ENCODE assay signal across 8 cellular contexts in genomic region chr15:72782993-72783562, GRCh38. TPM values are rescaled to one million over a fixed set of nuclear protein-coding genes. Genes with fewer than 3 reads are reported as not detected.
DNase-seq lines count a peak whose midpoint lies in the region; ATAC-seq and TF ChIP-seq lines count a peak whose summit lies in the region.

No MANE protein-coding gene starts in this region.

- ATAC-seq in GM19025 (IDR thresholded peaks at IDR 0.05; ENCODE audit: low read depth, unreplicated experiment) (peak; percentile 26), HG03108 (IDR thresholded peaks at IDR 0.05; ENCODE audit: unreplicated experiment) (peak; percentile 21), left lung (peak; percentile 33)

- POLR2A ChIA-PET in RWPE1 (lab: Yijun Ruan, JAX; ENCODE audit: low non-redundant PET) = interaction anchor here (0.6 kb wide), 3 partner anchors 69 to 1117 kb away, joined by 4 to 6 read pairs (median 4); no protein-coding TSS in a partner anchor

- no peaks in the 10 kb centered on the region for H3K36me3 ChIP-seq in BE2C
- H3K36me3 ChIP-seq in left lung = peaks cover 0 to 13% of the 10 kb centered on the region in 2 donors

- intact Hi-C loops in left lung (cut with DNase I) = no loop called here

- H3K9me3 ChIP-seq in BE2C (no peaks in the 10 kb centered on the region), left lung (no peaks in the 10 kb centered on the region)

- H3K27me3 ChIP-seq in BE2C (no peaks in the 10 kb centered on the region), left lung (no peaks in the 10 kb centered on the region)

- no peak for TF ChIP-seq CTCF in BE2C (IDR thresholded peaks at IDR 0.05; ENCODE audit: low read depth, low read length)
- no peak for TF ChIP-seq CTCF in RWPE1 (conservative IDR thresholded peaks at IDR 0.05; ENCODE audit: low read depth)
- TF ChIP-seq CTCF in left lung (IDR thresholded peaks at IDR 0.05) = no peak

- no peak for DNase-seq in BE2C
- peak; percentile 41 for DNase-seq in RWPE1 (ENCODE audit: low spot score)
- peak in 13 of 61 donors; percentile 30 to 75 (median 54) for DNase-seq in caudate nucleus (lab: John Stamatoyannopoulos, UW)
- peak in 1 of 2 donors; percentile 62 for DNase-seq in left lung
- DNase-seq in stimulated activated CD8-positive, alpha-beta memory T cell treated with anti-CD3 and anti-CD28 coated beads, Interleukin-7, amount 100 ng/mL, for 1 hour (ENCODE audit: low read depth in 2 of 2) = peak; percentile 8
- DNase-seq in activated gamma-delta T cell (lab: John Stamatoyannopoulos, UW) = no peak

- CTCF ChIA-PET in RWPE1 (lab: Yijun Ruan, JAX) = interaction anchor here (0.5 to 1.0 kb wide), 5 partner anchors 12 to 499 kb away, joined by 3 to 6 read pairs (median 3); no protein-coding TSS in a partner anchor

- peak overlapping the region; percentile 91 for H3K4me3 ChIP-seq in BE2C (ENCODE audit: low read depth, low read length)
- peak overlapping the region; percentile 99 to 100 for H3K4me3 ChIP-seq in left lung

- peak overlapping the region; percentile 92 for H3K27ac ChIP-seq in RWPE1
- peak overlapping the region; percentile 83 for H3K27ac ChIP-seq in caudate nucleus (ENCODE audit: low read depth, low read length)
- peak overlapping the region; percentile 96 to 100 for H3K27ac ChIP-seq in left lung

- no peaks in the 10 kb centered on the region for H3K4me1 ChIP-seq in BE2C
- H3K4me1 ChIP-seq in left lung = peaks cover 5 to 43% of the 10 kb centered on the region in 2 donors

RNA-seq across cellular contexts. Expression of gene ADPGK, which starts 0.5 kb away (rescaled TPM):
- 25.7 TPM for polyA plus RNA-seq in BE2C (2012; ENCODE audit: insufficient read depth, insufficient read length, low read depth)
- total RNA-seq in left lung = 10 to 100 TPM; 54.8 to 89.6 TPM

Comparison
In these comparisons a context has a peak if more than half of its experiments do, and no peak if none do; other contexts are left out.
1. DNase-seq: peak in RWPE1 (single experiment) and stimulated activated CD8-positive, alpha-beta memory T cell treated with anti-CD3 and anti-CD28 coated beads, Interleukin-7, amount 100 ng/mL, for 1 hour (2 of 2); none in BE2C (single experiment) and activated gamma-delta T cell (single experiment).
2. Peak in every context shown above with its lines, with median percentiles within 50 percentile points of each other: ATAC-seq and H3K27ac ChIP-seq.